Comparison of ENCODE assay signal across 34 cellular contexts in genomic region chr5:161691911-161692310, GRCh38. TPM values are rescaled to one million over a fixed set of nuclear protein-coding genes. Genes with fewer than 3 reads are reported as not detected.
"Had no signal": no experiment of that assay in that cellular context is flagged by ENCODE, and none has a peak within 500 bp of the region (broad histone marks: within the 10 kb centered on the region; RNA-seq: fewer than 3 reads in every experiment).

No MANE protein-coding gene starts in this region.

- ATAC-seq: left colon; left lung; lower lobe of right lung; naive thymus-derived CD8-positive, alpha-beta T cell; right lobe of liver; stimulated activated effector memory CD8-positive, alpha-beta T cell treated with anti-CD3 and anti-CD28 coated beads, Interleukin-12 subunit alpha, Interleukin-12 subunit beta, amount 100 ng/mL, for 72 hours; upper lobe of right lung had no signal

- DNase-seq: hypothalamus; immature natural killer cell; kidney; left colon; left lung; lower lobe of right lung; mammary epithelial cell; mesenchymal stem cell; naive thymus-derived CD8-positive, alpha-beta T cell; occipital lobe; right lobe of liver; stimulated activated CD4-positive, alpha-beta T cell treated with anti-CD3 and anti-CD28 coated beads, Interleukin-12 subunit alpha, Interleukin-12 subunit beta, amount 100 ng/mL, for 4 hours; stimulated activated CD4-positive, alpha-beta T cell treated with anti-CD3 and anti-CD28 coated beads, Interleukin-15, amount 100 ng/mL, for 24 hours; stimulated activated CD4-positive, alpha-beta T cell treated with anti-CD3 and anti-CD28 coated beads, Interleukin-4, amount 100 ng/mL, for 24 hours; stimulated activated naive CD4-positive, alpha-beta T cell; tibial artery; trophoblast cell; upper lobe of right lung had no signal

- H3K4me3 ChIP-seq: left lung, lower lobe of right lung, right atrium auricular region, right lobe of liver, suprapubic skin, thoracic aorta, tibial artery, upper lobe of right lung had no signal

- H3K27me3 ChIP-seq: left lung, neutrophil, right atrium auricular region, right lobe of liver, suprapubic skin, tibial artery, upper lobe of right lung had no signal

- H3K4me1 ChIP-seq: left lung, lower lobe of right lung, parathyroid adenoma, right atrium auricular region, right lobe of liver, suprapubic skin, tibial artery, upper lobe of right lung had no signal

- H3K9me3 ChIP-seq: left lung, lower lobe of right lung, neutrophil, right atrium auricular region, right lobe of liver, suprapubic skin, thoracic aorta, tibial artery, upper lobe of right lung had no signal

- FAIRE-seq: kidney, urothelium cell line had no signal

- H3K79me2 ChIP-seq: parathyroid adenoma had no signal

- H3K9ac ChIP-seq: parathyroid adenoma had no signal

- H2AFZ ChIP-seq: parathyroid adenoma had no signal

- H3K27ac ChIP-seq: left lung, lower lobe of right lung, neutrophil, parathyroid adenoma, right atrium auricular region, right lobe of liver, suprapubic skin, thoracic aorta, tibial artery, upper lobe of right lung had no signal

- H3K36me3 ChIP-seq: left lung, lower lobe of right lung, neutrophil, right atrium auricular region, right lobe of liver, suprapubic skin, thoracic aorta, tibial artery, upper lobe of right lung had no signal

RNA-seq across cellular contexts. Expression of gene GABRA6, which starts 6.4 kb away (rescaled TPM):
- total RNA-seq: kidney; left colon; left lung; liver; lower lobe of right lung; mammary epithelial cell; mucosa of gallbladder; naive thymus-derived CD8-positive, alpha-beta T cell; neural crest cell; osteocyte; progenitor cell of endocrine pancreas; pulmonary artery endothelial cell; renal cortical epithelial cell; right atrium auricular region; right lobe of liver; skeletal muscle tissue; subcutaneous adipose tissue; suprapubic skin; thoracic aorta; upper lobe of right lung had no signal
- polyA plus RNA-seq: immature natural killer cell; liver; mammary epithelial cell; naive thymus-derived CD8-positive, alpha-beta T cell had no signal
